8 cellular contexts compared by ENCODE assay signal in the genomic region with DNA sequence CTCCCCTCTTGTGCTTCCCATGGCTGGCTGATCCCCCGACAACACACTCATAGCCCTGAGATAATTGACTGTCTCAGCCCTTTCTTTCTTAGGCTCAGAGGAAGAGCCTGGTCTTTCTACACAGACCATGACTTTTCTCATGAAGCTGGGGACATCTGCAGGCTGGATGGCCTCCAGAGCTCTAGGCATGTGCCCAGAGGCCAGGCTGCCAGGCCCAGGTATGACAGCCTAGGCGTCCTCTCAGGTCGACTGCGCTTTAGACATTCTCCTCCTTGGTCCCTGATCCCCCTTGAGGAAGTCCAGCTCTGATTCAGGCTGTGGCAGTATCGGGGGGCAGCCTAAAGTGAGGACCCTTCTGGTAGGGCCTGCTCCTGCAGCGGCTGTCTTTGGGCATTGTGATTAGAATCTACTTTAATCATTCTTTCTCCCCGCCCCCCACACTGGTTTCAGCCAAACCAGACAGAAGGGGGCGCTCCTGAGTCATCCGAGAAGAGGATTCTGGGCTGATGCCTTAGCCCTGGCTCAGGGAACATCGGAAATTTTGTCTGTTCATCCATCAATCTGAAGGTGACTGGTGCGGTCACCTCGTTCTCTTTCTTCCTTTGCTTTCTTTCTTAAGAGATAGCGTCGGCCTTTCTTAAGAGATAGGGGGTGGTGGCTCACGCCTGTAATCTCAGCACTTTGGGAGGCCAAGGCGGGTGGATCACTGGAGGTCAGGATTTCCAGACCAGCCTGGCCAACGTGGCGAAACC.
DNase-seq lines count a peak whose midpoint lies in the region; ATAC-seq and TF ChIP-seq lines count a peak whose summit lies in the region.

No MANE protein-coding gene starts in this region.

- H3K9ac ChIP-seq in OCI-LY3 (ENCODE audit: low read length), result no peak overlapping the region

- H3K4me3 ChIP-seq in HAP-1 (no peak overlapping the region), OCI-LY3 (ENCODE audit: low read length) (no peak overlapping the region)

- peaks cover 83% of the 10 kb centered on the region for H3K4me1 Mint-ChIP-seq in nephron progenitor cell
- H3K4me1 Mint-ChIP-seq in stimulated activated naive CD8-positive, alpha-beta T cell treated with anti-CD3 and anti-CD28 coated beads, Interleukin-15, amount 100 ng/mL, for 72 hours, result peaks cover 4% of the 10 kb centered on the region

- H3K4me3 Mint-ChIP-seq in nephron progenitor cell, result no peak overlapping the region
- H3K4me3 Mint-ChIP-seq in stimulated activated naive CD8-positive, alpha-beta T cell treated with anti-CD3 and anti-CD28 coated beads, Interleukin-15, amount 100 ng/mL, for 72 hours, result no peak overlapping the region

- H2AFZ ChIP-seq in OCI-LY3 (ENCODE audit: low read depth, low read length), result no peak overlapping the region

- in situ Hi-C loops in HAP-1 (cut with MboI; ENCODE audit: low sequenced_read_pairs), result no loop called here

- H4K20me1 ChIP-seq in OCI-LY3 (ENCODE audit: insufficient read depth, low read length), result no peaks in the 10 kb centered on the region

- no peaks in the 10 kb centered on the region for H3K27me3 ChIP-seq in HAP-1 (ENCODE audit: low read depth)
- H3K27me3 ChIP-seq in OCI-LY3 (ENCODE audit: low read depth, low read length), result no peaks in the 10 kb centered on the region; the same call in 1 of the 2 replicates

- no peaks in the 10 kb centered on the region for H3K9me3 Mint-ChIP-seq in nephron progenitor cell
- H3K9me3 Mint-ChIP-seq in stimulated activated naive CD8-positive, alpha-beta T cell treated with anti-CD3 and anti-CD28 coated beads, Interleukin-15, amount 100 ng/mL, for 72 hours, result no peaks in the 10 kb centered on the region

- H3K9me3 ChIP-seq in HAP-1 (no peaks in the 10 kb centered on the region), OCI-LY3 (ENCODE audit: insufficient read depth, low read length) (no peaks in the 10 kb centered on the region)

- H3K79me2 ChIP-seq in OCI-LY3 (ENCODE audit: low read length), result no peaks in the 10 kb centered on the region

- DNase-seq in Ammon's horn (ENCODE audit: low spot score), result peak; percentile 74
- peak; percentile 66 to 96 for DNase-seq in HAP-1 (ENCODE audit: low spot score in 2 of 2)
- peak; percentile 70 for DNase-seq in activated T-cell treated with anti-CD3 and anti-CD28 coated beads, Interleukin-2, amount 50 U/mL, for 1 hour
- DNase-seq in fibroblast of peridontal ligament (ENCODE audit: extremely low read depth), result peak; percentile 65
- peak; percentile 88 for DNase-seq in nephron progenitor cell
- DNase-seq in stimulated activated naive CD8-positive, alpha-beta T cell treated with anti-CD3 and anti-CD28 coated beads, Interleukin-15, amount 100 ng/mL, for 72 hours, result peak; percentile 71 to 77

- no peaks in the 10 kb centered on the region for H3K36me3 ChIP-seq in HAP-1 (replicated peaks)
- no peaks in the 10 kb centered on the region for H3K36me3 ChIP-seq in OCI-LY3 (replicated peaks; ENCODE audit: low read depth, low read length)

- no peak overlapping the region for H3K27ac Mint-ChIP-seq in nephron progenitor cell
- H3K27ac Mint-ChIP-seq in stimulated activated naive CD8-positive, alpha-beta T cell treated with anti-CD3 and anti-CD28 coated beads, Interleukin-15, amount 100 ng/mL, for 72 hours, result no peak overlapping the region

- no peak overlapping the region for H3K27ac ChIP-seq in OCI-LY3 (ENCODE audit: low read length)

- H3K4me1 ChIP-seq in HAP-1 (no peaks in the 10 kb centered on the region), OCI-LY3 (ENCODE audit: low read length) (peaks cover 2% of the 10 kb centered on the region; the same call in 1 of the 2 replicates)

- peak; percentile 79 for ATAC-seq in stimulated activated naive CD8-positive, alpha-beta T cell treated with anti-CD3 and anti-CD28 coated beads, Interleukin-15, amount 100 ng/mL, for 72 hours
- no peak for ATAC-seq in GM19452 (IDR thresholded peaks at IDR 0.05; ENCODE audit: unreplicated experiment)

- H3K4me2 ChIP-seq in OCI-LY3 (ENCODE audit: low read length), result peak overlapping the region; percentile 61

- TF ChIP-seq CTCF in OCI-LY3 (IDR thresholded peaks at IDR 0.05; ENCODE audit: low read depth, low read length) (peak; percentile 78), nephron progenitor cell (IDR thresholded peaks at IDR 0.05) (peak; percentile 78)

- H3K27me3 Mint-ChIP-seq in nephron progenitor cell (ENCODE audit: low read depth, poor library complexity), result peaks cover 10% of the 10 kb centered on the region
- H3K27me3 Mint-ChIP-seq in stimulated activated naive CD8-positive, alpha-beta T cell treated with anti-CD3 and anti-CD28 coated beads, Interleukin-15, amount 100 ng/mL, for 72 hours, result peaks cover 94% of the 10 kb centered on the region

- H3K36me3 Mint-ChIP-seq in nephron progenitor cell (ENCODE audit: low read depth), result no peaks in the 10 kb centered on the region
